23 cellular contexts compared by ENCODE assay signal in genomic region chr11:116079580-116079979, GRCh38.
DNase-seq lines count a peak whose midpoint lies in the region; ATAC-seq, FAIRE-seq and TF ChIP-seq lines count a peak whose summit lies in the region.
"Had no signal": no experiment of that assay in that cellular context is flagged by ENCODE, and none has a peak within 500 bp of the region (broad histone marks: within the 10 kb centered on the region; RNA-seq: fewer than 3 reads in every experiment).

No MANE protein-coding gene starts in this region.

- H3K27me3 Mint-ChIP-seq in endodermal cell (ENCODE audit: insufficient read depth) = no peaks in the 10 kb centered on the region

- no peak overlapping the region for H3K56ac ChIP-seq in IMR-90 (ENCODE audit: extremely low read depth, insufficient read depth, low read length)

- no peak overlapping the region for H2AK5ac ChIP-seq in IMR-90 (ENCODE audit: low read depth, low read length)

- dilution Hi-C loops in IMR-90 (cut with HindIII; ENCODE audit: low sequenced_read_pairs, unreplicated experiment) = no loop called here

- H3K79me1 ChIP-seq in IMR-90 (ENCODE audit: low read depth in 1 of 2, low read length in 2 of 2) = no peaks in the 10 kb centered on the region

- no peak overlapping the region for H3K14ac ChIP-seq in IMR-90 (replicated peaks; ENCODE audit: low read depth, low read length)

- DNase-seq in GM12892 (ENCODE audit: insufficient read length) = no peak
- no peak for DNase-seq in IMR-90
- DNase-seq in endodermal cell = no peak
- DNase-seq in AG08395 (ENCODE audit: low spot score) = no peak
- DNase-seq in psoas muscle = no peak
- no peak for DNase-seq in brain microvascular endothelial cell
- DNase-seq: 8988T; ACHN; AML-193; Caco-2; Calu3; CD4-positive, alpha-beta T cell; CD8-positive, alpha-beta T cell; DMS79 treated with DMSO at 0.1 percent for 48 hours; GF-D8 had no signal

- H3K4me1 Mint-ChIP-seq in endodermal cell = peaks cover 26% of the 10 kb centered on the region
- H3K4me1 Mint-ChIP-seq: B cell had no signal

- no peak for TF ChIP-seq RAD21 in IMR-90 (IDR thresholded peaks at IDR 0.05; ENCODE audit: low read length)

- H3K36me3 Mint-ChIP-seq in endodermal cell (ENCODE audit: low read depth) = no peaks in the 10 kb centered on the region
- H3K36me3 Mint-ChIP-seq: CD8-positive, alpha-beta T cell had no signal

- in situ Hi-C loops in IMR-90 (cut with MboI; ENCODE audit: low sequenced_read_pairs) (no loop called here), brain microvascular endothelial cell (cut with HindIII; ENCODE audit: low pct_ligation_motif_present, low sequenced_read_pairs) (no loop called here)

- no peak for TF ChIP-seq CTCF in IMR-90 (conservative IDR thresholded peaks at IDR 0.05; ENCODE audit: low read depth, low read length)
- no peak for TF ChIP-seq CTCF in endodermal cell (conservative IDR thresholded peaks at IDR 0.05)
- no peak for TF ChIP-seq CTCF in psoas muscle (IDR thresholded peaks at IDR 0.05)
- TF ChIP-seq CTCF in brain microvascular endothelial cell (IDR thresholded peaks at IDR 0.05; ENCODE audit: low read depth, low read length, missing control alignments) = no peak

- no peak overlapping the region for H4K8ac ChIP-seq in IMR-90 (ENCODE audit: low read depth in 2 of 2, low read length in 2 of 2)

- no peak overlapping the region for H2BK15ac ChIP-seq in IMR-90 (ENCODE audit: low read depth, low read length)

- no peaks in the 10 kb centered on the region for H3K27me3 ChIP-seq in IMR-90 (ENCODE audit: control insufficient read depth, insufficient read depth, low read length)
- H3K27me3 ChIP-seq in endodermal cell (ENCODE audit: control insufficient read depth, insufficient read depth, low read length, poor library complexity, severe bottlenecking) = no peaks in the 10 kb centered on the region
- H3K27me3 ChIP-seq in psoas muscle (ENCODE audit: insufficient read depth in 3 of 3, low read length in 2 of 3) = peaks cover 0 to 46% (median 1%) of the 10 kb centered on the region in 3 donors
- no peaks in the 10 kb centered on the region for H3K27me3 ChIP-seq in brain microvascular endothelial cell (replicated peaks)
- H3K27me3 ChIP-seq: BLaER1 treated with 17β-estradiol and CSF1 and Interleukin-3, amounts not matched to agents 10 nM and 100 nM had no signal

- no peak overlapping the region for H3K4me3 Mint-ChIP-seq in endodermal cell
- H3K4me3 Mint-ChIP-seq: B cell; CD4-positive, alpha-beta T cell; CD8-positive, alpha-beta T cell had no signal

- H3K9me3 ChIP-seq in IMR-90 (ENCODE audit: control insufficient read depth, insufficient read depth, low read length) (no peaks in the 10 kb centered on the region), endodermal cell (ENCODE audit: control insufficient read depth, low read length) (peaks cover 22% of the 10 kb centered on the region), psoas muscle (no peaks in the 10 kb centered on the region)
- H3K9me3 ChIP-seq: Caco-2 had no signal

- no peak overlapping the region for H3K18ac ChIP-seq in IMR-90 (ENCODE audit: low read depth, low read length)

- POLR2A ChIA-PET in IMR-90 (lab: Charles Lee; ENCODE audit: unreplicated experiment) = no interaction called here

- H3K27ac Mint-ChIP-seq in endodermal cell = no peak overlapping the region
- H3K27ac Mint-ChIP-seq: B cell; CD4-positive, alpha-beta T cell; CD8-positive, alpha-beta T cell had no signal

- peaks cover 8% of the 10 kb centered on the region for H3K9me3 Mint-ChIP-seq in endodermal cell

- no peak overlapping the region for H4K5ac ChIP-seq in IMR-90 (ENCODE audit: low read depth, low read length)

- CTCF ChIA-PET in IMR-90 (lab: Yijun Ruan, JAX) = no interaction called here

- no peak overlapping the region for H4K91ac ChIP-seq in IMR-90 (ENCODE audit: insufficient read depth, low read depth, low read length)

- no peak for TF ChIP-seq POLR2A in GM12892 (IDR thresholded peaks at IDR 0.05; ENCODE audit: low read depth, low read length)
- TF ChIP-seq POLR2A in IMR-90 (IDR thresholded peaks at IDR 0.05; ENCODE audit: low read depth, low read length) = no peak

- no peaks in the 10 kb centered on the region for H3K36me3 ChIP-seq in IMR-90 (ENCODE audit: control insufficient read depth, insufficient read depth, low read length)
- no peaks in the 10 kb centered on the region for H3K36me3 ChIP-seq in endodermal cell (ENCODE audit: control insufficient read depth, insufficient read depth, low read length)
- no peaks in the 10 kb centered on the region for H3K36me3 ChIP-seq in psoas muscle (ENCODE audit: insufficient read depth in 1 of 2, low read depth in 1 of 2)
- H3K36me3 ChIP-seq in brain microvascular endothelial cell (replicated peaks) = no peaks in the 10 kb centered on the region
- H3K36me3 ChIP-seq: BLaER1 treated with 17β-estradiol and CSF1 and Interleukin-3, amounts not matched to agents 10 nM and 100 nM had no signal

- no peak overlapping the region for H3K23ac ChIP-seq in IMR-90 (ENCODE audit: low read depth, low read length)

- intact Hi-C loops in IMR-90 (cut with micrococcal nuclease) (loop anchor here (2.0 to 5.0 kb wide), 3 partner anchors 319 to 752 kb away; partner anchors contain the start of gene CADM1), psoas muscle (cut with DNase I) (no loop called here)

- whole genome bisulfite sequencing in IMR-90 (ENCODE audit: extremely low coverage in 2 of 2, insufficient read length in 1 of 2), 2 experiments = no CpG with 5 or more reads among the region's 2 CpGs
- 98 to 100% methylated on average over 2 of the region's 2 CpGs for WGBS in endodermal cell (ENCODE audit: insufficient coverage in 1 of 2, insufficient read length in 1 of 2), 2 experiments
- WGBS in psoas muscle, 3 donors = 98 to 100% (median 100%) methylated on average over 2 of the region's 2 CpGs

- peak; percentile 67 for FAIRE-seq in GM12892 (lab: Jason Lieb, UNC)
- FAIRE-seq: A204.1, D721Med, G401.6, GM12891, GM18507 had no signal

- BruUV-seq in IMR-90 (replicated peaks; lab: Mats Ljungman, UMichigan) = no TSS peak

- no peak overlapping the region for H3K9ac ChIP-seq in IMR-90 (ENCODE audit: low read depth, low read length)
- no peak overlapping the region for H3K9ac ChIP-seq in endodermal cell (ENCODE audit: extremely low read depth, low read length, poor library complexity, severe bottlenecking)
- H3K9ac ChIP-seq: BLaER1 treated with 17β-estradiol and CSF1 and Interleukin-3, amounts not matched to agents 10 nM and 100 nM had no signal

- no peak overlapping the region for H2BK20ac ChIP-seq in IMR-90 (ENCODE audit: low read depth, low read length)

- no peaks in the 10 kb centered on the region for H3K9me1 ChIP-seq in IMR-90 (ENCODE audit: insufficient read depth, low read length)

- no peak overlapping the region for H3K4ac ChIP-seq in IMR-90 (ENCODE audit: low read depth, low read length)

- no peaks in the 10 kb centered on the region for H4K20me1 ChIP-seq in IMR-90 (ENCODE audit: insufficient read depth, low read length)
- H4K20me1 ChIP-seq: BLaER1 treated with 17β-estradiol and CSF1 and Interleukin-3, amounts not matched to agents 10 nM and 100 nM had no signal

- H3K27ac ChIP-seq in IMR-90 (ENCODE audit: insufficient read depth, low read length) = no peak overlapping the region
- no peak overlapping the region for H3K27ac ChIP-seq in endodermal cell (ENCODE audit: low read depth, low read length)
- no peak overlapping the region for H3K27ac ChIP-seq in psoas muscle
- no peak overlapping the region for H3K27ac ChIP-seq in brain microvascular endothelial cell
- H3K27ac ChIP-seq: BLaER1 treated with 17β-estradiol and CSF1 and Interleukin-3, amounts not matched to agents 10 nM and 100 nM; C4-2B had no signal

- H2BK120ac ChIP-seq in IMR-90 (ENCODE audit: low read depth, low read length) = no peak overlapping the region

- H3K4me2 ChIP-seq in IMR-90 (ENCODE audit: low read depth, low read length) = no peak overlapping the region
- H3K4me2 ChIP-seq: BLaER1 treated with 17β-estradiol and CSF1 and Interleukin-3, amounts not matched to agents 10 nM and 100 nM had no signal

- H3K4me1 ChIP-seq in IMR-90 (ENCODE audit: control insufficient read depth, insufficient read depth, low read length) = no peaks in the 10 kb centered on the region
- peaks cover 5% of the 10 kb centered on the region for H3K4me1 ChIP-seq in endodermal cell (ENCODE audit: control insufficient read depth, insufficient read depth, low read length)
- no peaks in the 10 kb centered on the region for H3K4me1 ChIP-seq in psoas muscle

- no peak overlapping the region for H2BK5ac ChIP-seq in IMR-90 (ENCODE audit: low read depth, low read length, poor library complexity, severe bottlenecking)

- no peak overlapping the region for H2AFZ ChIP-seq in IMR-90 (replicated peaks; ENCODE audit: low read length, poor library complexity)

- H2AK9ac ChIP-seq in IMR-90 (replicated peaks; ENCODE audit: low read depth, low read length, poor library complexity) = no peak overlapping the region

- H3K4me3 ChIP-seq in IMR-90 (ENCODE audit: insufficient read depth, low read depth, low read length) = no peak overlapping the region
- peak overlapping the region; percentile 21 for H3K4me3 ChIP-seq in endodermal cell (ENCODE audit: low read length)
- no peak overlapping the region for H3K4me3 ChIP-seq in psoas muscle
- no peak overlapping the region for H3K4me3 ChIP-seq in brain microvascular endothelial cell (ENCODE audit: low read depth, low read length)
- H3K4me3 ChIP-seq: BLaER1 treated with 17β-estradiol and CSF1 and Interleukin-3, amounts not matched to agents 10 nM and 100 nM had no signal

- ATAC-seq in IMR-90 (ENCODE audit: low read depth) = no peak
- no peak for ATAC-seq in psoas muscle
- ATAC-seq: CD8-positive, alpha-beta T cell had no signal

TF ChIP-seq in IMR-90, 13 proteins besides CTCF, POLR2A, EP300 and RAD21:
- no peak for TF ChIP-seq MAZ (IDR thresholded peaks at IDR 0.05; ENCODE audit: borderline replicate concordance, low read depth, low read length)
- TF ChIP-seq CEBPB (IDR thresholded peaks at IDR 0.05; ENCODE audit: low read depth, low read length) = peak; percentile 75
